In the genomic region with DNA sequence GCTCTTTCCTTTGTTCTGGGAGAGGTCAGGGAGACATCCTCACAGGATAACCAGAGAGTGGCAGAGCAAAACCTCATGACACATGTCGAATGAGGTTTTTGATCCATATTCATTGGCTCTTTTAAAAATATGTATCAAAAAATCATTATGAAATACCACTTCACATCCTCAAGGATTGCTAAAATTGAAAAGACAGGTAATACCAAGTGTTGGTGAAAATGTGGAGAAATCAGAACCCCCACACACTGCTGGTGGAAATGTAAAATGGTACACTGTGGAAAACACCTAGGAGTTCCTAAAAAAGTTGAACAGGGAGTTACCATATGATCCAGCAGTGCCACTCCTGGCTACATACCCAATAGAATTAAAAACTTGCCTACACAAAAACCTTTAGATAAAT, we compare ENCODE assay signal across 34 cellular contexts.
"Had no signal": no experiment of that assay in that cellular context is flagged by ENCODE, and none has a peak within 500 bp of the region (broad histone marks: within the 10 kb centered on the region; RNA-seq: fewer than 3 reads in every experiment).

No MANE protein-coding gene starts in this region.

- DNase-seq: Karpas-422, Kasumi-1, MG63, MM.1S, NCI-H1048, NCI-H1092, NCI-H1092 treated with DMSO at 0.1 percent for 48 hours, NCI-H1105, NCI-H1105 treated with DMSO at 0.1 percent for 48 hours, NCI-H1417, NCI-H1417 treated with DMSO at 0.1 percent for 48 hours, NCI-H1436, NCI-H1436 treated with DMSO at 0.1 percent for 48 hours, NCI-H146, NCI-H1694, NCI-H1694 treated with DMSO at 0.1 percent for 48 hours, NCI-H187, NCI-H187 treated with DMSO at 0.1 percent for 48 hours, NCI-H1930, NCI-H2029, NCI-H2029 treated with DMSO at 0.1 percent for 48 hours, NCI-H2081, NCI-H2081 treated with DMSO at 0.1 percent for 48 hours, NCI-H2107, NCI-H2171, NCI-H2171 treated with DMSO at 0.1 percent for 48 hours, NCI-H2227 treated with DMSO at 0.1 percent for 48 hours, NCI-H226, NCI-H345, NCI-H446, NCI-H446 treated with DMSO at 0.1 percent for 48 hours, NCI-H510A, NCI-H510A treated with DMSO at 0.1 percent for 48 hours had no signal

- H3K36me3 ChIP-seq: MG63 had no signal

- H3K9ac ChIP-seq: KMS-11 had no signal

- H3K4me2 ChIP-seq: KMS-11 had no signal

- H3K27me3 ChIP-seq: MG63 had no signal

- H3K27ac ChIP-seq: KMS-11 had no signal

- H3K4me3 ChIP-seq: MG63 had no signal
